In the genomic region with DNA sequence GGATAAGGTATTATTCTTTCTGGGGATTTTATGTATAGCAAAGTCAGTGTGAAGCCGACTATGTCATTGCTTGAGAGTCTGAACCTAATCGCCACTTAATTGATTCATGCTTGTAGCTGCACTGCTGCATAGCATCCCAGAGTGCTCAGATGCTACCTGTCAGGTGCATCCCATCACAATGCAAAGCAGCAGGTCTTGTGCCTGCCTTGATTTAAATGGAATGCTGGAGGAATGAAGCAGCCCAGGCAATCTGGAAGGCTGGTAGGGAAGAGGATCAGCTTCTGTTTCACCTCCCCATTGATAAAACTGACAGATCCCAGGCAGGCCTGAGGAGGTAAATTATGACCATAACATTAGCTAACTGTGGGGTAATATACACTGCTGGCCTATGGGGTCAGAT, we compare ENCODE assay signal across 22 cellular contexts. TPM values are rescaled to one million over a fixed set of nuclear protein-coding genes. Genes with fewer than 3 reads are reported as not detected.
DNase-seq lines count a peak whose midpoint lies in the region; ATAC-seq, FAIRE-seq and TF ChIP-seq lines count a peak whose summit lies in the region.
"Had no signal": no experiment of that assay in that cellular context is flagged by ENCODE, and none has a peak within 500 bp of the region (broad histone marks: within the 10 kb centered on the region; RNA-seq: fewer than 3 reads in every experiment).

No MANE protein-coding gene starts in this region.

- FAIRE-seq in GM12878 (lab: Jason Lieb, UNC), result no peak
- FAIRE-seq: GM12892 had no signal

- no peak overlapping the region for H4K12ac ChIP-seq in trophoblast cell (ENCODE audit: low read depth, low read length)

- H2BK5ac ChIP-seq in trophoblast cell (ENCODE audit: low read depth, low read length, poor library complexity), result no peak overlapping the region

- H3K27me3 ChIP-seq in mammary epithelial cell (ENCODE audit: insufficient read depth, low read length) (no peaks in the 10 kb centered on the region), GM12878 (replicated peaks in 1 of 2; ENCODE audit: control insufficient read depth in 2 of 2, insufficient read depth in 2 of 2, low read length in 1 of 2) (no peaks in the 10 kb centered on the region), trophoblast cell (ENCODE audit: insufficient read depth, low read length) (no peaks in the 10 kb centered on the region), prostate gland (replicated peaks; ENCODE audit: insufficient read depth) (no peaks in the 10 kb centered on the region)
- H3K27me3 ChIP-seq: BLaER1 treated with 17β-estradiol and CSF1 and Interleukin-3, amounts not matched to agents 10 nM and 100 nM had no signal

- no peak for TF ChIP-seq RAD21 in GM12878 (IDR thresholded peaks at IDR 0.05; ENCODE audit: insufficient read depth, low read depth, low read length)

- H3K36me3 Mint-ChIP-seq in MCF 10A (ENCODE audit: insufficient read depth, unreplicated experiment), result no peaks in the 10 kb centered on the region
- H3K36me3 Mint-ChIP-seq: CD8-positive, alpha-beta T cell had no signal

- no peak for ATAC-seq in GM12878
- ATAC-seq in HG02852 (IDR thresholded peaks at IDR 0.05; ENCODE audit: unreplicated experiment), result no peak
- ATAC-seq in HG03045 (IDR thresholded peaks at IDR 0.05; ENCODE audit: unreplicated experiment), result no peak
- ATAC-seq: CD8-positive, alpha-beta T cell; Panc1; SK-N-SH treated with all-trans-retinoic acid at 6 μM for 48 hours had no signal

- no peak overlapping the region for H2BK12ac ChIP-seq in trophoblast cell (ENCODE audit: low read length)

- no peak overlapping the region for H3K4ac ChIP-seq in trophoblast cell (ENCODE audit: low read depth, low read length)

- no peaks in the 10 kb centered on the region for H3K27me3 Mint-ChIP-seq in MCF 10A (ENCODE audit: insufficient read depth, unreplicated experiment)

- DNase-seq in mammary epithelial cell (no peak), MCF 10A (ENCODE audit: unreplicated experiment) (no peak), GM12878 (ENCODE audit: low read depth, low spot score) (no peak), iPS-NIHi7 (ENCODE audit: extremely low spot score) (peak; percentile 36), trophoblast cell (no peak), prostate gland (ENCODE audit: low spot score) (no peak)
- DNase-seq: 8988T; CD8-positive, alpha-beta T cell; DND-41; GOT3; NCI-H187 treated with DMSO at 0.1 percent for 48 hours; NCI-H2107; NCI-H446 treated with DMSO at 0.1 percent for 48 hours; NK-92 treated with Interleukin-12 subunit alpha and Interleukin-12 subunit beta, amount 100 ng/mL, for 24 hours; SIG-M5; T-helper 1 cell had no signal

- TF ChIP-seq POLR2A in GM12878 (IDR thresholded peaks at IDR 0.05; ENCODE audit: low read depth, low read length), result no peak
- no peak for TF ChIP-seq POLR2A in prostate gland (IDR thresholded peaks at IDR 0.05)

- H2AK5ac ChIP-seq in trophoblast cell (ENCODE audit: low read length), result no peak overlapping the region

- no peak overlapping the region for H3K27ac Mint-ChIP-seq in MCF 10A (ENCODE audit: low read depth, unreplicated experiment)
- H3K27ac Mint-ChIP-seq: CD8-positive, alpha-beta T cell had no signal

- H2AFZ ChIP-seq in mammary epithelial cell (ENCODE audit: low read depth, low read length) (peak overlapping the region; percentile 17), GM12878 (ENCODE audit: control insufficient read depth, low read depth, low read length) (peak overlapping the region; percentile 16; the same call in 1 of the 2 replicates), trophoblast cell (ENCODE audit: insufficient read depth, low read length, poor library complexity) (no peak overlapping the region)

- H3K18ac ChIP-seq in trophoblast cell (ENCODE audit: low read length), result no peak overlapping the region

- no peaks in the 10 kb centered on the region for H3K4me1 Mint-ChIP-seq in MCF 10A (ENCODE audit: insufficient read depth, unreplicated experiment)

- in situ Hi-C loops in mammary epithelial cell (cut with MboI; ENCODE audit: low sequenced_read_pairs in 2 of 2) (no loop called here), GM12878 (cut with MboI) (loop anchor here (10.0 kb wide), 1 partner anchor 307 kb away; no protein-coding TSS in a partner anchor)

- H4K20me1 ChIP-seq in mammary epithelial cell (ENCODE audit: insufficient read depth, low read length) (no peaks in the 10 kb centered on the region), GM12878 (ENCODE audit: control insufficient read depth, insufficient read depth) (no peaks in the 10 kb centered on the region)
- H4K20me1 ChIP-seq: BLaER1 treated with 17β-estradiol and CSF1 and Interleukin-3, amounts not matched to agents 10 nM and 100 nM had no signal

- H3K36me3 ChIP-seq in mammary epithelial cell (ENCODE audit: insufficient read depth, low read length) (no peaks in the 10 kb centered on the region), GM12878 (ENCODE audit: control insufficient read depth in 2 of 2, insufficient read depth in 2 of 2, low read length in 1 of 2) (no peaks in the 10 kb centered on the region), trophoblast cell (ENCODE audit: control insufficient read depth in 1 of 2, insufficient read depth in 2 of 2, low read length in 2 of 2) (no peaks in the 10 kb centered on the region), prostate gland (no peaks in the 10 kb centered on the region)
- H3K36me3 ChIP-seq: BLaER1 treated with 17β-estradiol and CSF1 and Interleukin-3, amounts not matched to agents 10 nM and 100 nM had no signal

- H3K9ac ChIP-seq in mammary epithelial cell (ENCODE audit: insufficient read depth, low read length) (no peak overlapping the region), GM12878 (ENCODE audit: control insufficient read depth, insufficient read depth, low read length) (no peak overlapping the region), trophoblast cell (ENCODE audit: low read length) (no peak overlapping the region)
- H3K9ac ChIP-seq: BLaER1 treated with 17β-estradiol and CSF1 and Interleukin-3, amounts not matched to agents 10 nM and 100 nM had no signal

- H3K23ac ChIP-seq in trophoblast cell (ENCODE audit: low read length), result no peak overlapping the region

- POLR2A ChIA-PET in MCF 10A (lab: Yijun Ruan, JAX), result interaction anchor here (2.4 kb wide), 1 partner anchor 166 kb away, joined by 7 read pairs; no protein-coding TSS in a partner anchor
- POLR2A ChIA-PET in GM12878 (lab: Charles Lee), result interaction anchor here (0.6 kb wide), 1 partner anchor 133 kb away, joined by 6 read pairs; a partner anchor contains a TSS

- no peaks in the 10 kb centered on the region for H3K79me1 ChIP-seq in trophoblast cell (ENCODE audit: low read length)

- dilution Hi-C loops in mammary epithelial cell (cut with HindIII; ENCODE audit: low sequenced_read_pairs), result no loop called here

- no peaks in the 10 kb centered on the region for H3K79me2 ChIP-seq in mammary epithelial cell (ENCODE audit: insufficient read depth, low read length)
- no peaks in the 10 kb centered on the region for H3K79me2 ChIP-seq in GM12878 (ENCODE audit: control insufficient read depth, insufficient read depth, low read length)
- H3K79me2 ChIP-seq in trophoblast cell (ENCODE audit: control insufficient read depth, insufficient read depth, low read length, poor library complexity), result no peaks in the 10 kb centered on the region

- no peak overlapping the region for H4K8ac ChIP-seq in trophoblast cell (ENCODE audit: low read depth, low read length)

- SMC1A ChIA-PET in GM12878 (lab: Charles Lee; ENCODE audit: uncharacterized antibody, unreplicated experiment), result interaction anchor here (1.1 to 4.1 kb wide), 7 partner anchors 23 to 661 kb away, joined by 3 to 27 read pairs (median 5); no protein-coding TSS in a partner anchor

- no peak overlapping the region for H4K91ac ChIP-seq in trophoblast cell (ENCODE audit: low read depth, low read length)

- RAD21 ChIA-PET in GM12878 (lab: Charles Lee; ENCODE audit: unreplicated experiment), result interaction anchor here (0.8 to 2.6 kb wide), 4 partner anchors 20 to 660 kb away, joined by 3 to 8 read pairs (median 4); no protein-coding TSS in a partner anchor

- H3K27ac ChIP-seq in mammary epithelial cell (ENCODE audit: insufficient read depth, low read depth, low read length), result no peak overlapping the region
- H3K27ac ChIP-seq in GM12878 (ENCODE audit: control insufficient read depth, insufficient read depth), result no peak overlapping the region
- no peak overlapping the region for H3K27ac ChIP-seq in trophoblast cell (ENCODE audit: low read depth, low read length)
- no peak overlapping the region for H3K27ac ChIP-seq in prostate gland
- H3K27ac ChIP-seq: BLaER1 treated with 17β-estradiol and CSF1 and Interleukin-3, amounts not matched to agents 10 nM and 100 nM had no signal

- H2BK120ac ChIP-seq in trophoblast cell (ENCODE audit: insufficient read depth, low read length, poor library complexity), result no peak overlapping the region

- CTCF ChIA-PET in mammary epithelial cell (lab: Charles Lee; ENCODE audit: low non-redundant PET) (no interaction called here), MCF 10A (lab: Yijun Ruan, JAX) (interaction anchor here (0.5 to 1.6 kb wide), 13 partner anchors 11 to 387 kb away, joined by 3 to 11 read pairs (median 3); no protein-coding TSS in a partner anchor), GM12878 (lab: Yijun Ruan, JAX) (interaction anchor here (0.8 to 2.1 kb wide), 14 partner anchors 10 to 660 kb away, joined by 3 to 11 read pairs (median 3); no protein-coding TSS in a partner anchor)

- H3K4me1 ChIP-seq in mammary epithelial cell (ENCODE audit: insufficient read depth, low read length) (peaks cover 3% of the 10 kb centered on the region), GM12878 (ENCODE audit: control insufficient read depth, insufficient read depth, low read length) (peaks cover 4% of the 10 kb centered on the region; the same call in 1 of the 2 replicates), trophoblast cell (ENCODE audit: control insufficient read depth in 1 of 2, insufficient read depth in 2 of 2, low read length in 2 of 2) (no peaks in the 10 kb centered on the region), prostate gland (replicated peaks) (no peaks in the 10 kb centered on the region)

- H3K4me3 ChIP-seq in mammary epithelial cell (replicated peaks in 1 of 3; ENCODE audit: insufficient read depth in 1 of 3, low read depth in 2 of 3, low read length in 3 of 3) (no peak overlapping the region), GM12878 (no peak overlapping the region), trophoblast cell (ENCODE audit: low read depth, low read length) (no peak overlapping the region), prostate gland (no peak overlapping the region)
- H3K4me3 ChIP-seq: BLaER1 treated with 17β-estradiol and CSF1 and Interleukin-3, amounts not matched to agents 10 nM and 100 nM had no signal

- TF ChIP-seq CTCF in mammary epithelial cell (conservative IDR thresholded peaks at IDR 0.05 in 1 of 2, IDR thresholded peaks at IDR 0.05 in 1 of 2; ENCODE audit: extremely low read depth in 1 of 2, insufficient read depth in 1 of 2, low read depth in 1 of 2, low read length in 2 of 2) (no peak), MCF 10A (IDR thresholded peaks at IDR 0.05; ENCODE audit: unreplicated experiment) (no peak), GM12878 (IDR thresholded peaks at IDR 0.05 in 2 of 3, conservative IDR thresholded peaks at IDR 0.05 in 1 of 3; ENCODE audit: control insufficient read depth in 2 of 3, extremely low read depth in 1 of 3, insufficient read depth in 1 of 3, low read depth in 3 of 3, low read length in 3 of 3) (no peak), prostate gland (IDR thresholded peaks at IDR 0.05) (no peak)

- H3K4me2 ChIP-seq in mammary epithelial cell (ENCODE audit: insufficient read depth, low read depth, low read length), result no peak overlapping the region
- no peak overlapping the region for H3K4me2 ChIP-seq in GM12878 (ENCODE audit: control insufficient read depth, insufficient read depth)
- no peak overlapping the region for H3K4me2 ChIP-seq in trophoblast cell (ENCODE audit: low read length)
- H3K4me2 ChIP-seq: BLaER1 treated with 17β-estradiol and CSF1 and Interleukin-3, amounts not matched to agents 10 nM and 100 nM had no signal

- 96% methylated on average over 2 of the region's 2 CpGs for WGBS in mammary epithelial cell (ENCODE audit: low coverage, missing lambda C conversion rate)
- 98% methylated on average over 2 of the region's 2 CpGs for WGBS in GM12878 (ENCODE audit: insufficient coverage, insufficient replicate concordance, low lambda C conversion rate, missing lambda C conversion rate)
- WGBS in trophoblast cell (ENCODE audit: extremely low coverage, insufficient coverage, insufficient read length), result no CpG with 5 or more reads among the region's 2 CpGs
- WGBS in prostate gland, result 95% methylated on average over 2 of the region's 2 CpGs

- no peak for TF ChIP-seq EP300 in GM12878 (IDR thresholded peaks at IDR 0.05; ENCODE audit: borderline replicate concordance in 1 of 2, control insufficient read depth in 1 of 2, low read depth in 2 of 2, low read length in 2 of 2)

- BruUV-seq in mammary epithelial cell (replicated peaks; lab: Mats Ljungman, UMichigan), result no TSS peak
- BruUV-seq in MCF 10A (replicated peaks; lab: Mats Ljungman, UMichigan), result no TSS peak
- no TSS peak for BruUV-seq in GM12878 (replicated peaks; lab: Mats Ljungman, UMichigan)

- H3K9me3 ChIP-seq in mammary epithelial cell (replicated peaks; ENCODE audit: insufficient read depth, low read length) (no peaks in the 10 kb centered on the region), GM12878 (replicated peaks; ENCODE audit: control insufficient read depth, insufficient read depth, low read length) (no peaks in the 10 kb centered on the region), trophoblast cell (ENCODE audit: insufficient read depth, low read depth, low read length) (no peaks in the 10 kb centered on the region), prostate gland (no peaks in the 10 kb centered on the region)
- H3K9me3 ChIP-seq: BLaER1 treated with 17β-estradiol and CSF1 and Interleukin-3, amounts not matched to agents 10 nM and 100 nM had no signal

- H3K4me3 Mint-ChIP-seq in MCF 10A (ENCODE audit: unreplicated experiment), result no peak overlapping the region
- H3K4me3 Mint-ChIP-seq: CD8-positive, alpha-beta T cell had no signal

- intact Hi-C loops in mammary epithelial cell (cut with micrococcal nuclease), result loop anchor here (10.0 kb wide), 1 partner anchor 653 kb away; no protein-coding TSS in a partner anchor
- intact Hi-C loops in MCF 10A (cut with micrococcal nuclease), result loop anchor here (5.0 kb wide), 1 partner anchor 41 kb away; a partner anchor contains a TSS
- intact Hi-C loops in GM12878 (cut with micrococcal nuclease; ENCODE audit: unreplicated experiment), result loop anchor here (2.0 to 10.0 kb wide), 3 partner anchors 311 to 957 kb away; no protein-coding TSS in a partner anchor
- intact Hi-C loops in prostate gland (cut with DNase I), result loop anchor here (10.0 kb wide), 1 partner anchor 1467 kb away; no protein-coding TSS in a partner anchor

- no peaks in the 10 kb centered on the region for H3K9me3 Mint-ChIP-seq in MCF 10A (ENCODE audit: unreplicated experiment)
- H3K9me3 Mint-ChIP-seq: CD8-positive, alpha-beta T cell had no signal

- H3K14ac ChIP-seq in trophoblast cell (ENCODE audit: low read length), result no peak overlapping the region

RNA-seq across cellular contexts. Expression of a gene that starts 40.4 kb away (rescaled TPM):
- total RNA-seq in mammary epithelial cell, result 100 to 1,000 TPM in 1 of 2 donors, 10 to 100 TPM in 1; 22.8 to 150 TPM
- polyA plus RNA-seq in mammary epithelial cell, result 139 TPM
- polyA minus RNA-seq in mammary epithelial cell, result 364 TPM
- 216 and 297 TPM in 2 replicates for total RNA-seq in MCF 10A (2022)
- total RNA-seq in GM12878 (2013; cell fraction: nucleolus; rRNA removed), result 135 TPM in 2 replicates
- 80.4 and 87.9 TPM in 2 replicates for total RNA-seq in GM12878 (2014; rRNA removed)
- 45.1 and 58.7 TPM in 2 replicates for total RNA-seq in GM12878 (2014; rRNA removed; fragmentation: Illumina TruSeq; extraction: Trizol)
- total RNA-seq in GM12878 (2021), result 289 and 300 TPM in 2 replicates
- polyA plus RNA-seq in GM12878 (2011; ENCODE audit: low read depth), result 331 TPM
- 140 and 192 TPM in 2 replicates for polyA plus RNA-seq in GM12878 (2011; rRNA removed)
- 180 and 182 TPM in 2 replicates for polyA plus RNA-seq in GM12878 (2011; cell fraction: cytosol; rRNA removed)
- 200 and 239 TPM in 2 replicates for polyA plus RNA-seq in GM12878 (2011; cell fraction: nucleus; rRNA removed)
- polyA plus RNA-seq in GM12878 (2012), result 219 and 289 TPM in 2 replicates
- 348 and 366 TPM in 2 replicates for polyA plus RNA-seq in GM12878 (2014; fragmentation: Illumina TruSeq; extraction: Trizol)
- 100 to 1,000 TPM; 313 to 518 TPM for polyA plus RNA-seq in GM12878 (2014; fragmentation: Nextera tagmentation; extraction: Ambion mirVana)
- 174 and 183 TPM in 2 replicates for polyA plus RNA-seq in GM12878 (2014; rRNA removed)
- 100 to 1,000 TPM; 384 to 407 TPM for polyA plus RNA-seq in GM12878 (2016; fragmentation: Nextera tagmentation; extraction: Ambion mirVana)
- polyA minus RNA-seq in GM12878 (2011; rRNA and poly(A)+ RNA removed), result 236 and 397 TPM in 2 replicates
- 142 and 164 TPM in 2 replicates for polyA minus RNA-seq in GM12878 (2011; cell fraction: cytosol; rRNA and poly(A)+ RNA removed)
- polyA minus RNA-seq in GM12878 (2011; cell fraction: nucleus; rRNA and poly(A)+ RNA removed), result 59.2 and 86.9 TPM in 2 replicates
- polyA plus RNA-seq in trophoblast cell (2013), result 268 and 278 TPM in 2 replicates
- 10 to 100 TPM; 23.7 to 46.6 TPM for total RNA-seq in prostate gland
